In genomic region chr1:19676438-19676922, GRCh38 we compare ENCODE assay signal across 1 cellular context.
TF ChIP-seq lines count a peak whose summit lies in the region.

No MANE protein-coding gene starts in this region.

TF ChIP-seq in HCT116, 20 proteins besides CTCF, POLR2A, EP300 and RAD21 (continued from another document):
- peak; percentile 87 for TF ChIP-seq REST (IDR thresholded peaks at IDR 0.05; ENCODE audit: low read depth)
